In the genomic region with DNA sequence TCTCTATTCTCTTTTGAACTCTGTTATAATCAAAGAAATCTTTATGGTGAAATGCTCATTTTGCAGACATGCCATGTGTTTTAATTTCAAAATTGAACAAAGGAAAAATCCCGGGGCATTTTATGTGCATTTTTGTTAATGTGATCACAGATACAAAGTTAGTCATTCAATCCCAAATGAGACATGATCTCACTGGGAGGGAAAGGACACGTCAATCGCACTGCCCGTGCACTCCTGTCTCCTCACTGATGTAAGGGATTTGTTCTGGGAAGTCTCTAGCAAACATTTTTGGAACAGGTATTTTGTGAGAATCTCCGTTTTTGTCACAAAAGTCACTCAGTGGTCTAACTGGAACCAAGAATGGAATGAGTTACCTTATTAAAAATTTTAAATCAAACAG, we compare ENCODE assay signal across 30 cellular contexts.
"Had no signal": no experiment of that assay in that cellular context is flagged by ENCODE, and none has a peak within 500 bp of the region (broad histone marks: within the 10 kb centered on the region; RNA-seq: fewer than 3 reads in every experiment).

No MANE protein-coding gene starts in this region.

- H3K4me1 ChIP-seq: body of pancreas, esophagus squamous epithelium, gastroesophageal sphincter, heart right ventricle had no signal

- H3K9me3 ChIP-seq: body of pancreas, esophagus squamous epithelium, gastroesophageal sphincter, heart right ventricle had no signal

- H3K27me3 ChIP-seq: body of pancreas, esophagus squamous epithelium, foreskin keratinocyte, gastroesophageal sphincter, heart right ventricle had no signal

- ATAC-seq: activated naive CD4-positive, alpha-beta T cell treated with anti-CD3 and anti-CD28 coated beads, Interleukin-2, amount 50 U/mL, for 72 hours; activated T-cell treated with anti-CD3 and anti-CD28 coated beads, Interleukin-2, amount 50 U/mL, for 72 hours; body of pancreas; effector memory CD8-positive, alpha-beta T cell; foreskin keratinocyte; gastroesophageal sphincter; heart right ventricle; T-cell had no signal

- H3K4me3 ChIP-seq: body of pancreas, esophagus squamous epithelium, gastroesophageal sphincter, heart right ventricle had no signal

- H3K27ac ChIP-seq: body of pancreas, epithelial cell of prostate, esophagus squamous epithelium, foreskin keratinocyte, gastroesophageal sphincter, heart right ventricle had no signal

- DNase-seq: activated CD4-positive, alpha-beta memory T cell treated with anti-CD3 and anti-CD28 coated beads, Interleukin-2, amount 10 ng/mL, durations not matched to agents 7 days and 5 days; activated CD4-positive, alpha-beta T cell treated with anti-CD3 and anti-CD28 coated beads for 1 hour; activated CD4-positive, alpha-beta T cell treated with anti-CD3 and anti-CD28 coated beads for 4 hours; activated CD4-positive, alpha-beta T cell treated with anti-CD3 and anti-CD28 coated beads, Interleukin-2, amount 10 ng/mL, durations not matched to agents 7 days and 5 days; activated CD4-positive, alpha-beta T cell treated with anti-CD3 and anti-CD28 coated beads, Interleukin-2, amount 50 U/mL, for 4 hours; activated CD8-positive, alpha-beta memory T cell treated with anti-CD3 and anti-CD28 coated beads, Interleukin-2, amount 50 U/mL, for 48 hours; activated gamma-delta T cell; activated naive CD4-positive, alpha-beta T cell; activated naive CD4-positive, alpha-beta T cell treated with anti-CD3 and anti-CD28 coated beads, Interleukin-2, amount 10 ng/mL, durations not matched to agents 7 days and 5 days; activated naive CD8-positive, alpha-beta T cell treated with anti-CD3 and anti-CD28 coated beads, Interleukin-2, amount 10 ng/mL, durations not matched to agents 7 days and 5 days; activated T-cell treated with anti-CD3 and anti-CD28 coated beads for 4 hours; activated T-cell treated with anti-CD3 and anti-CD28 coated beads, Interleukin-2, amount 50 U/mL, for 24 hours; activated T-cell treated with anti-CD3 and anti-CD28 coated beads, Interleukin-2, amount 50 U/mL, for 72 hours; amniotic stem cell; aorta; body of pancreas; caudate nucleus; cortex of kidney; dermis blood vessel endothelial cell; effector CD4-positive, alpha-beta T cell; effector memory CD8-positive, alpha-beta T cell; esophagus squamous epithelium; heart right ventricle; SW 1271; T-cell; T-helper 9 cell had no signal

- H3K36me3 ChIP-seq: esophagus squamous epithelium, gastroesophageal sphincter, heart right ventricle had no signal
